In genomic region chr2:12715258-12715865, GRCh38 we compare ENCODE assay signal across 8 cellular contexts. TPM values are rescaled to one million over a fixed set of nuclear protein-coding genes. Genes with fewer than 3 reads are reported as not detected.
A peak's percentile ranks its signal among the peaks of the same experiment; 100 is the strongest.
DNase-seq lines count a peak whose midpoint lies in the region; ATAC-seq and TF ChIP-seq lines count a peak whose summit lies in the region.

No MANE protein-coding gene starts in this region.

- H3K4me3 ChIP-seq in HUES6 (ENCODE audit: low read depth, low read length), result peak overlapping the region; percentile 84
- peak overlapping the region in 1 of 7 experiments; percentile 72 for H3K4me3 ChIP-seq in skin epidermis

- H3K27ac ChIP-seq in HUES6 (ENCODE audit: low read depth, low read length) (no peak overlapping the region; the same call in 1 of the 2 replicates), skin epidermis (peak overlapping the region in 19 of 21 experiments; percentile 31 to 97 (median 91))

- H3K27me3 Mint-ChIP-seq in activated B cell treated with CpG ODN at 0.5 μM for 24 hours, result no peaks in the 10 kb centered on the region

- ATAC-seq in activated B cell treated with CpG ODN at 0.5 μM for 24 hours (ENCODE audit: low read depth), result no peak
- peak; percentile 3 for ATAC-seq in left ventricle myocardium superior
- ATAC-seq in GM18519 (IDR thresholded peaks at IDR 0.05; ENCODE audit: low FRiP score, unreplicated experiment), result no peak

- H3K27ac Mint-ChIP-seq in activated B cell treated with CpG ODN at 0.5 μM for 24 hours, result peak overlapping the region; percentile 88

- no peak for TF ChIP-seq CTCF in activated B cell treated with CpG ODN at 0.5 μM for 24 hours (IDR thresholded peaks at IDR 0.05)

- peaks cover 17% of the 10 kb centered on the region for H3K36me3 Mint-ChIP-seq in activated B cell treated with CpG ODN at 0.5 μM for 24 hours (ENCODE audit: low read depth)

- POLR2A ChIA-PET in activated B cell treated with CpG ODN at 0.5 μM for 24 hours (lab: Charles Lee), result interaction anchor here (0.8 to 3.8 kb wide), 10 partner anchors 8 to 962 kb away, joined by 3 to 33 read pairs (median 6); no protein-coding TSS in a partner anchor

- H3K9me3 Mint-ChIP-seq in activated B cell treated with CpG ODN at 0.5 μM for 24 hours, result no peaks in the 10 kb centered on the region

- peaks cover 22% of the 10 kb centered on the region for H3K4me1 ChIP-seq in HUES6 (ENCODE audit: control insufficient read depth, insufficient read depth, low read length)

- DNase-seq in activated B cell treated with CpG ODN at 0.5 μM for 24 hours, result no peak
- no peak for DNase-seq in left ventricle myocardium superior
- DNase-seq in stimulated activated naive CD4-positive, alpha-beta T cell treated with Interleukin-2 at 50 U/mL for 16 hours (lab: John Stamatoyannopoulos, UW), result no peak
- DNase-seq in T1000 (lab: John Stamatoyannopoulos, UW), result no peak
- no peak for DNase-seq in DMS79 (lab: John Stamatoyannopoulos, UW)

- CTCF ChIA-PET in activated B cell treated with CpG ODN at 0.5 μM for 24 hours (lab: Charles Lee), result interaction anchor here (0.7 to 4.2 kb wide), 30 partner anchors 11 to 968 kb away, joined by 3 to 64 read pairs (median 8); no protein-coding TSS in a partner anchor

- H3K27me3 ChIP-seq in HUES6 (ENCODE audit: control insufficient read depth, insufficient read depth, low read length), result no peaks in the 10 kb centered on the region; the same call in 1 of the 2 replicates

- intact Hi-C loops in activated B cell treated with CpG ODN at 0.5 μM for 24 hours (cut with micrococcal nuclease) (loop anchor here (5.0 to 10.0 kb wide), 11 partner anchors 213 to 1561 kb away; partner anchors contain the start of genes E2F6, ROCK2 and SLC66A3), left ventricle myocardium superior (cut with micrococcal nuclease) (no loop called here)

- H3K9me3 ChIP-seq in HUES6 (ENCODE audit: control insufficient read depth, insufficient read depth, low read depth, low read length), result no peaks in the 10 kb centered on the region

- H3K4me3 Mint-ChIP-seq in activated B cell treated with CpG ODN at 0.5 μM for 24 hours, result peak overlapping the region; percentile 91

- peak overlapping the region; percentile 90 for H3K9ac ChIP-seq in HUES6 (ENCODE audit: low read length)

- no peaks in the 10 kb centered on the region for H3K36me3 ChIP-seq in HUES6 (ENCODE audit: control insufficient read depth, insufficient read depth, low read length)

- peaks cover 41% of the 10 kb centered on the region for H3K4me1 Mint-ChIP-seq in activated B cell treated with CpG ODN at 0.5 μM for 24 hours

RNA-seq across cellular contexts. Expression of gene TRIB2, which starts 1.4 kb away (rescaled TPM):
- total RNA-seq in activated B cell treated with CpG ODN at 0.5 μM for 24 hours (17.7 and 19.3 TPM in 2 replicates), left ventricle myocardium superior (29.4 TPM)
